18 cellular contexts compared by ENCODE assay signal in genomic region chr19:45765365-45766292, GRCh38. TPM values are rescaled to one million over a fixed set of nuclear protein-coding genes. Genes with fewer than 3 reads are reported as not detected.
DNase-seq lines count a peak whose midpoint lies in the region; ATAC-seq and TF ChIP-seq lines count a peak whose summit lies in the region.
"Had no signal": no experiment of that assay in that cellular context is flagged by ENCODE, and none has a peak within 500 bp of the region (broad histone marks: within the 10 kb centered on the region; RNA-seq: fewer than 3 reads in every experiment).

No MANE protein-coding gene starts in this region.

- H3K4me2 ChIP-seq in H9 (ENCODE audit: insufficient read depth, insufficient read length, low read length) (no peak overlapping the region), Karpas-422 (ENCODE audit: low read depth, low read length, poor library complexity, severe bottlenecking) (no peak overlapping the region)
- H3K4me2 ChIP-seq: KMS-11 had no signal

- TF ChIP-seq EP300 in stomach (IDR thresholded peaks at IDR 0.05): no peak

- intact Hi-C loops in adrenal gland (cut with DNase I): loop anchor here in 1 of 2 donors (5.0 kb wide), 1 partner anchor 53 kb away; no protein-coding TSS in a partner anchor
- intact Hi-C loops in stomach (cut with DNase I; ENCODE audit: low total_unique reads): no loop called here

- no peaks in the 10 kb centered on the region for H3K79me2 ChIP-seq in H9 (ENCODE audit: insufficient read depth, low read length)
- no peaks in the 10 kb centered on the region for H3K79me2 ChIP-seq in Karpas-422 (ENCODE audit: low read length)

- no CpG with 5 or more reads among the region's 33 CpGs for WGBS in H9 (ENCODE audit: extremely low coverage, insufficient read length, low lambda C conversion rate)
- WGBS in adrenal gland, 4 donors: 64 to 78% (median 69%) methylated on average over 20 to 33 of the region's 33 CpGs
- WGBS in lung, 2 donors: 77 to 79% methylated on average over 32 to 33 of the region's 33 CpGs
- 65 to 73% (median 70%) methylated on average over 23 to 33 of the region's 33 CpGs for WGBS in stomach, 5 donors

- H3K4ac ChIP-seq in H9 (ENCODE audit: low read depth, low read length): no peak overlapping the region

- H3K14ac ChIP-seq in H9 (ENCODE audit: insufficient read depth, low read length): no peak overlapping the region; the same call in 1 of the 2 replicates

- no peak overlapping the region for H2BK15ac ChIP-seq in H9 (ENCODE audit: low read depth, low read length)

- no peak overlapping the region for H4K5ac ChIP-seq in H9 (ENCODE audit: insufficient read length, low read depth, low read length)

- H2BK12ac ChIP-seq in H9 (ENCODE audit: insufficient read length, low read depth, low read length): no peak overlapping the region

- no peak for TF ChIP-seq POLR2A in adrenal gland (IDR thresholded peaks at IDR 0.05)
- TF ChIP-seq POLR2A in stomach (IDR thresholded peaks at IDR 0.05): no peak

- H4K8ac ChIP-seq in H9 (replicated peaks; ENCODE audit: insufficient read length, low read depth, low read length): no peak overlapping the region

- H3K27ac ChIP-seq in H9 (ENCODE audit: insufficient read length, low read depth, low read length) (no peak overlapping the region), adrenal gland (peak overlapping the region in 3 of 5 donors; percentile 3 to 94 (median 92)), lung (ENCODE audit: low read depth in 1 of 2, low read length in 1 of 2) (peak overlapping the region; percentile 9 to 74), stomach (peak overlapping the region in 4 of 5 donors; percentile 89 to 97 (median 94)), Karpas-422 (ENCODE audit: low read length) (no peak overlapping the region)
- H3K27ac ChIP-seq: BLaER1 treated with 17β-estradiol and CSF1 and Interleukin-3, amounts not matched to agents 10 nM and 100 nM; KMS-11 had no signal

- no peak overlapping the region for H3K56ac ChIP-seq in H9 (ENCODE audit: insufficient read length, low read depth, low read length)

- peak overlapping the region; percentile 31 to 68; a peak in 2 of 5 replicates for H3K4me3 Mint-ChIP-seq in H9
- H3K4me3 Mint-ChIP-seq: activated T-cell treated with anti-CD3 and anti-CD28 coated beads, Interleukin-2, amount 50 U/mL, for 24 hours; endodermal cell had no signal

- H3K4me3 ChIP-seq in adrenal gland (no peak overlapping the region), lung (no peak overlapping the region), stomach (peak overlapping the region in 2 of 4 donors; percentile 81 to 85), Karpas-422 (ENCODE audit: low read length) (no peak overlapping the region)
- H3K4me3 ChIP-seq: BLaER1 treated with 17β-estradiol and CSF1 and Interleukin-3, amounts not matched to agents 10 nM and 100 nM had no signal

- H3T11ph ChIP-seq in H9 (ENCODE audit: low read length): no peak overlapping the region

- H3K9me2 ChIP-seq in Karpas-422 (replicated peaks; ENCODE audit: insufficient read depth, low read length): no peaks in the 10 kb centered on the region

- peaks cover 0 to 2% (median 0%) of the 10 kb centered on the region in 3 experiments; a peak in 1 of 7 replicates for H3K36me3 Mint-ChIP-seq in H9 (ENCODE audit: insufficient read depth in 1 of 3, low read depth in 3 of 3)

- peaks cover 20% of the 10 kb centered on the region for H3K23me2 ChIP-seq in H9 (ENCODE audit: insufficient read length, low read depth, low read length, poor library complexity, severe bottlenecking)

- no peaks in the 10 kb centered on the region for H3K79me1 ChIP-seq in H9 (ENCODE audit: insufficient read depth, low read depth, low read length, poor library complexity, severe bottlenecking)

- no peak overlapping the region for H2BK5ac ChIP-seq in H9 (ENCODE audit: insufficient read length, low read length)

- H2AFZ ChIP-seq in H9 (ENCODE audit: low read length): no peak overlapping the region
- no peak overlapping the region for H2AFZ ChIP-seq in Karpas-422 (ENCODE audit: low read length)

- TF ChIP-seq CTCF in H9 (conservative IDR thresholded peaks at IDR 0.05) (no peak), adrenal gland (IDR thresholded peaks at IDR 0.05) (no peak), lung (IDR thresholded peaks at IDR 0.05; ENCODE audit: control extremely low read depth, extremely low read depth) (no peak), stomach (IDR thresholded peaks at IDR 0.05) (no peak)

- H3K36me3 ChIP-seq in adrenal gland (replicated peaks in 1 of 2) (no peaks in the 10 kb centered on the region), lung (ENCODE audit: control insufficient read depth in 2 of 2, insufficient read depth in 2 of 2, low read length in 2 of 2) (peaks cover 0 to 3% of the 10 kb centered on the region in 2 donors), stomach (no peaks in the 10 kb centered on the region), Karpas-422 (ENCODE audit: insufficient read depth, low read length) (no peaks in the 10 kb centered on the region)
- H3K36me3 ChIP-seq: BLaER1 treated with 17β-estradiol and CSF1 and Interleukin-3, amounts not matched to agents 10 nM and 100 nM; left lung had no signal

- ATAC-seq in lung (ENCODE audit: insufficient read depth, low FRiP score) (no peak), HG02623 (IDR thresholded peaks at IDR 0.05; ENCODE audit: unreplicated experiment) (no peak)
- ATAC-seq: activated CD4-positive, CD25-positive, alpha-beta regulatory T cell treated with anti-CD3 and anti-CD28 coated beads, Interleukin-2, amount 50 U/mL, for 24 hours; left lung had no signal

- no peak overlapping the region for H3K18ac ChIP-seq in H9 (ENCODE audit: insufficient read length, low read depth, low read length)

- H4K20me1 ChIP-seq in H9 (ENCODE audit: control insufficient read depth, insufficient read depth, insufficient read length): no peaks in the 10 kb centered on the region
- 0 out of 2 replicates have a peak, but pooled peaks cover 4% of the 10 kb centered on the region for H4K20me1 ChIP-seq in Karpas-422 (ENCODE audit: insufficient read depth, low read depth, low read length)

- H3K27me3 Mint-ChIP-seq in H9 (ENCODE audit: low read depth): peaks cover 6% of the 10 kb centered on the region

- H3K23ac ChIP-seq in H9 (ENCODE audit: insufficient read length, low read depth, low read length): no peak overlapping the region

- DNase-seq in H9 (no peak), adrenal gland (peak in 5 of 7 donors; percentile 41 to 57 (median 56)), lung (ENCODE audit: low spot score) (no peak), stomach (no peak), kidney tubule cell (ENCODE audit: low spot score) (no peak), dermis blood vessel endothelial cell (no peak), Karpas-422 (no peak)
- DNase-seq: activated T-cell treated with anti-CD3 and anti-CD28 coated beads, Interleukin-2, amount 50 U/mL, for 24 hours; endodermal cell; NCI-H2081; stimulated activated CD4-positive, alpha-beta T cell treated with anti-CD3 and anti-CD28 coated beads, Interleukin-4, amount 100 ng/mL, for 4 hours; stimulated activated naive CD4-positive, alpha-beta T cell had no signal

- H3K9ac ChIP-seq in H9 (ENCODE audit: extremely low read depth, insufficient read length, low read length) (no peak overlapping the region), Karpas-422 (ENCODE audit: low read length) (no peak overlapping the region)
- H3K9ac ChIP-seq: BLaER1 treated with 17β-estradiol and CSF1 and Interleukin-3, amounts not matched to agents 10 nM and 100 nM; KMS-11 had no signal

- H3K4me1 Mint-ChIP-seq in H9: peaks cover 8 to 35% of the 10 kb centered on the region in 2 experiments

- no peak overlapping the region for H2AK5ac ChIP-seq in H9 (ENCODE audit: insufficient read length, low read length)

- no peak overlapping the region for H2BK120ac ChIP-seq in H9 (ENCODE audit: low read depth, low read length, poor library complexity, severe bottlenecking)

- H3K4me1 ChIP-seq in H9 (ENCODE audit: insufficient read depth, low read length) (peaks cover 3% of the 10 kb centered on the region; the same call in 1 of the 2 replicates), adrenal gland (replicated peaks in 1 of 2) (peaks cover 7 to 19% of the 10 kb centered on the region in 2 donors), lung (ENCODE audit: control insufficient read depth in 2 of 2, insufficient read depth in 2 of 2, low read length in 2 of 2) (peaks cover 2 to 11% of the 10 kb centered on the region in 2 donors), stomach (peaks cover 34 to 63% (median 55%) of the 10 kb centered on the region in 4 donors), Karpas-422 (ENCODE audit: low read length) (peaks cover 20% of the 10 kb centered on the region)

- no peak overlapping the region; a peak in 1 of 7 replicates for H3K27ac Mint-ChIP-seq in H9
- H3K27ac Mint-ChIP-seq: activated T-cell treated with anti-CD3 and anti-CD28 coated beads, Interleukin-2, amount 50 U/mL, for 24 hours; endodermal cell had no signal

- H4K91ac ChIP-seq in H9 (ENCODE audit: insufficient read length, low read depth, low read length): no peak overlapping the region

- no peaks in the 10 kb centered on the region for H3K9me3 ChIP-seq in H9 (ENCODE audit: control insufficient read depth, low read depth, low read length)
- H3K9me3 ChIP-seq in adrenal gland (replicated peaks in 1 of 3): no peaks in the 10 kb centered on the region
- no peaks in the 10 kb centered on the region for H3K9me3 ChIP-seq in lung (ENCODE audit: control insufficient read depth in 2 of 2, insufficient read depth in 1 of 2, low read length in 1 of 2)
- H3K9me3 ChIP-seq in stomach: no peaks in the 10 kb centered on the region
- no peaks in the 10 kb centered on the region for H3K9me3 ChIP-seq in Karpas-422 (ENCODE audit: low read length)
- H3K9me3 ChIP-seq: BLaER1 treated with 17β-estradiol and CSF1 and Interleukin-3, amounts not matched to agents 10 nM and 100 nM; left lung had no signal

- H3K9me3 Mint-ChIP-seq in H9: no peaks in the 10 kb centered on the region; a peak in 1 of 5 replicates
- H3K9me3 Mint-ChIP-seq: activated T-cell treated with anti-CD3 and anti-CD28 coated beads, Interleukin-2, amount 50 U/mL, for 24 hours; endodermal cell had no signal

- H3K27me3 ChIP-seq in H9 (ENCODE audit: insufficient read depth, low read length) (no peaks in the 10 kb centered on the region), adrenal gland (no peaks in the 10 kb centered on the region), lung (ENCODE audit: control insufficient read depth, insufficient read depth) (no peaks in the 10 kb centered on the region), stomach (peaks cover 0 to 21% (median 0%) of the 10 kb centered on the region in 3 donors), Karpas-422 (ENCODE audit: low read length) (no peaks in the 10 kb centered on the region)

- H2BK20ac ChIP-seq in H9 (ENCODE audit: low read depth, low read length, poor library complexity, severe bottlenecking): no peak overlapping the region

RNA-seq across cellular contexts. Expression of gene SIX5, which starts 3.4 kb away (rescaled TPM):
- total RNA-seq in H9 (2021) (41.6 and 41.7 TPM in 2 replicates), adrenal gland (10 to 100 TPM; 12.5 to 67.6 (median 27.1) TPM), lung (10 to 100 TPM; 13.5 to 17.4 TPM), stomach (10 to 100 TPM in 4 of 5 donors, 1 to 10 TPM in 1; 4.0 to 39.1 (median 25.9) TPM), dermis blood vessel endothelial cell (9.8 and 11.7 TPM in 2 replicates)
- polyA plus RNA-seq in adrenal gland (10 to 100 TPM in 2 of 3 donors, 1 to 10 TPM in 1; 6.2 to 69.1 (median 32.9) TPM), lung (10 to 100 TPM; 11.7 to 12.7 TPM), stomach (10 to 100 TPM; 14.4 to 23.3 (median 16.6) TPM)
- total RNA-seq in Karpas-422 (2014; rRNA removed; shearing (Covaris generic); ENCODE audit: low replicate concordance): 2.6 and 4.0 TPM in 2 replicates

RNA-seq across cellular contexts. Expression of gene DMPK, which starts 16.7 kb away (rescaled TPM):
- total RNA-seq in H9 (2021) (63.9 and 67.4 TPM in 2 replicates), adrenal gland (100 to 1,000 TPM in 5 of 8 donors, 10 to 100 TPM in 3; 89.1 to 197 (median 116) TPM), lung (10 to 100 TPM; 32.4 to 70.4 TPM), stomach (100 to 1,000 TPM in 2 of 5 donors, 10 to 100 TPM in 3; 53.1 to 248 (median 72.8) TPM), dermis blood vessel endothelial cell (10.9 and 12.4 TPM in 2 replicates)
- polyA plus RNA-seq in adrenal gland (100 to 1,000 TPM in 2 of 3 donors, 10 to 100 TPM in 1; 76.8 to 748 (median 185) TPM), lung (10 to 100 TPM; 35.0 to 45.7 TPM), stomach (10 to 100 TPM; 27.2 to 76.9 (median 56.5) TPM)
- total RNA-seq in Karpas-422 (2014; rRNA removed; shearing (Covaris generic); ENCODE audit: low replicate concordance): 11.5 and 33.7 TPM in 2 replicates

RNA-seq across cellular contexts. Expression of gene DMWD, which starts 27.0 kb away (rescaled TPM):
- total RNA-seq in H9 (2021) (70.7 and 75.1 TPM in 2 replicates), adrenal gland (10 to 100 TPM; 29.2 to 59.5 (median 36.0) TPM), lung (10 to 100 TPM; 25.4 to 58.2 TPM), stomach (10 to 100 TPM in 4 of 5 donors, 1 to 10 TPM in 1; 5.3 to 52.1 (median 27.9) TPM), dermis blood vessel endothelial cell (28.8 and 31.7 TPM in 2 replicates)
- polyA plus RNA-seq in adrenal gland (10 to 100 TPM; 14.2 to 91.5 (median 16.7) TPM), lung (10 to 100 TPM; 21.2 to 28.3 TPM), stomach (10 to 100 TPM; 12.8 to 17.4 (median 15.9) TPM)
- total RNA-seq in Karpas-422 (2014; rRNA removed; shearing (Covaris generic); ENCODE audit: low replicate concordance): 37.8 and 61.3 TPM in 2 replicates

RNA-seq across cellular contexts. Expression of gene MEIOSIN, which starts 32.4 kb away (rescaled TPM):
- 0.07 TPM in 1 of 2 replicates, not detected in the other for total RNA-seq in H9 (2021)
- not detected for total RNA-seq in adrenal gland
- polyA plus RNA-seq in adrenal gland: under 1 TPM in 2 of 3 donors, not detected in 1; 0.03 to 0.05 TPM
- total RNA-seq in lung: not detected
- not detected for polyA plus RNA-seq in lung
- total RNA-seq in stomach: not detected
- not detected for polyA plus RNA-seq in stomach
- not detected in 2 replicates for total RNA-seq in dermis blood vessel endothelial cell
- total RNA-seq in Karpas-422 (2014; rRNA removed; shearing (Covaris generic); ENCODE audit: low replicate concordance): not detected in 2 replicates
- total RNA-seq: endodermal cell, left lung, progenitor cell of endocrine pancreas had no signal

RNA-seq across cellular contexts. Expression of gene FBXO46, which starts 34.9 kb away (rescaled TPM):
- total RNA-seq in H9 (2021) (43.6 and 43.9 TPM in 2 replicates), adrenal gland (10 to 100 TPM in 7 of 8 donors, 1 to 10 TPM in 1; 5.7 to 25.6 (median 12.0) TPM), lung (10 to 100 TPM; 11.2 to 19.0 TPM), stomach (10 to 100 TPM in 3 of 5 donors, 1 to 10 TPM in 2; 4.0 to 61.7 (median 12.3) TPM), dermis blood vessel endothelial cell (7.7 and 7.8 TPM in 2 replicates)
- polyA plus RNA-seq in adrenal gland (10 to 100 TPM in 1 of 3 donors, 1 to 10 TPM in 2; 3.2 to 19.5 (median 9.1) TPM), lung (1 to 10 TPM; 7.6 to 8.3 TPM), stomach (10 to 100 TPM in 1 of 3 donors, 1 to 10 TPM in 2; 6.3 to 10.1 (median 7.9) TPM)
- 16.8 and 25.6 TPM in 2 replicates for total RNA-seq in Karpas-422 (2014; rRNA removed; shearing (Covaris generic); ENCODE audit: low replicate concordance)

Comparison
In these comparisons a context has a peak if more than half of its experiments do, and no peak if none do; other contexts are left out.
1. DNase-seq: peak in adrenal gland (5 of 7); none in H9 (single experiment), lung (single experiment), stomach (single experiment), kidney tubule cell (single experiment), dermis blood vessel endothelial cell (single experiment) and Karpas-422 (single experiment).
2. H3K27ac ChIP-seq: peak in adrenal gland (3 of 5), lung (2 of 2) and stomach (4 of 5); none in H9 (single experiment) and Karpas-422 (single experiment).